13 cellular contexts compared by ENCODE assay signal in genomic region chr7:129898007-129898406, GRCh38.
"Had no signal": no experiment of that assay in that cellular context is flagged by ENCODE, and none has a peak within 500 bp of the region (broad histone marks: within the 10 kb centered on the region; RNA-seq: fewer than 3 reads in every experiment).

No MANE protein-coding gene starts in this region.

- H3K36me3 ChIP-seq: prostate gland had no signal

- H3K9me3 ChIP-seq: mucosa of descending colon, prostate gland, right lobe of liver, transverse colon had no signal

- H3K27ac Mint-ChIP-seq: activated naive CD4-positive, alpha-beta T cell treated with anti-CD3 and anti-CD28 coated beads, Interleukin-2, amount 50 U/mL, for 72 hours; activated T-cell treated with anti-CD3 and anti-CD28 coated beads, Interleukin-2, amount 50 U/mL, for 24 hours had no signal

- H3K4me1 ChIP-seq: prostate gland, right lobe of liver had no signal

- DNase-seq: activated gamma-delta T cell; activated T-cell treated with anti-CD3 and anti-CD28 coated beads, Interleukin-2, amount 50 U/mL, for 24 hours; dermis blood vessel endothelial cell; islet precursor cell; mammary epithelial cell; mucosa of descending colon; naive thymus-derived CD4-positive, alpha-beta T cell; right lobe of liver; stimulated activated naive CD8-positive, alpha-beta T cell treated with anti-CD3 and anti-CD28 coated beads, Interleukin-15, Interleukin-2, amounts not matched to agents 100 U/mL and 50 U/mL, for 24 hours; transverse colon had no signal

- H3K36me3 Mint-ChIP-seq: activated naive CD4-positive, alpha-beta T cell treated with anti-CD3 and anti-CD28 coated beads, Interleukin-2, amount 50 U/mL, for 72 hours had no signal

- H3K4me3 Mint-ChIP-seq: activated T-cell treated with anti-CD3 and anti-CD28 coated beads, Interleukin-2, amount 50 U/mL, for 24 hours had no signal

- H3K27me3 Mint-ChIP-seq: activated T-cell treated with anti-CD3 and anti-CD28 coated beads, Interleukin-2, amount 50 U/mL, for 24 hours; naive thymus-derived CD4-positive, alpha-beta T cell had no signal

- ATAC-seq: activated naive CD4-positive, alpha-beta T cell treated with anti-CD3 and anti-CD28 coated beads, Interleukin-2, amount 50 U/mL, for 72 hours; mucosa of descending colon; naive thymus-derived CD4-positive, alpha-beta T cell; stimulated activated naive CD8-positive, alpha-beta T cell treated with anti-CD3 and anti-CD28 coated beads, Interleukin-15, Interleukin-2, amounts not matched to agents 100 U/mL and 50 U/mL, for 24 hours had no signal

- H3K4me3 ChIP-seq: mucosa of descending colon, prostate gland, right lobe of liver, transverse colon had no signal

- H3K27ac ChIP-seq: epithelial cell of prostate, prostate gland, right lobe of liver, transverse colon had no signal

- H3K9me3 Mint-ChIP-seq: activated naive CD4-positive, alpha-beta T cell treated with anti-CD3 and anti-CD28 coated beads, Interleukin-2, amount 50 U/mL, for 72 hours; activated T-cell treated with anti-CD3 and anti-CD28 coated beads, Interleukin-2, amount 50 U/mL, for 24 hours; naive thymus-derived CD4-positive, alpha-beta T cell had no signal

- H3K27me3 ChIP-seq: right lobe of liver, transverse colon had no signal
